In genomic region chr4:20026456-20026855, GRCh38 we compare ENCODE assay signal across 12 cellular contexts.
"Had no signal": no experiment of that assay in that cellular context is flagged by ENCODE, and none has a peak within 500 bp of the region (broad histone marks: within the 10 kb centered on the region; RNA-seq: fewer than 3 reads in every experiment).

No MANE protein-coding gene starts in this region.

- H3K36me3 ChIP-seq: esophagus squamous epithelium had no signal

- H3K4me3 ChIP-seq: esophagus squamous epithelium, hepatocyte, testis had no signal

- H3K9me3 ChIP-seq: esophagus squamous epithelium, testis had no signal

- ATAC-seq: activated T-helper 17 cell treated with anti-CD3 and anti-CD28 coated beads, Interleukin-2, amount 50 U/mL, for 72 hours had no signal

- H3K27me3 Mint-ChIP-seq: activated B cell treated with CpG ODN at 0.5 μM for 24 hours; activated CD4-positive, alpha-beta T cell treated with anti-CD3 and anti-CD28 coated beads, Interleukin-2, amount 10 ng/mL, durations not matched to agents 24 days and 14 days; activated T-helper 17 cell treated with anti-CD3 and anti-CD28 coated beads, Interleukin-2, amount 50 U/mL, for 72 hours; stimulated activated naive CD8-positive, alpha-beta T cell treated with anti-CD3 and anti-CD28 coated beads, Interleukin-15, Interleukin-2, amounts not matched to agents 100 ng/mL and 50 ng/mL, for 24 hours had no signal

- H3K4me3 Mint-ChIP-seq: activated B cell treated with CpG ODN at 0.5 μM for 24 hours; activated CD4-positive, alpha-beta T cell treated with anti-CD3 and anti-CD28 coated beads, Interleukin-2, amount 10 ng/mL, durations not matched to agents 24 days and 14 days; activated naive CD4-positive, alpha-beta T cell treated with anti-CD3 and anti-CD28 coated beads for 36 hours; activated T-helper 17 cell treated with anti-CD3 and anti-CD28 coated beads, Interleukin-2, amount 50 U/mL, for 72 hours; stimulated activated naive CD8-positive, alpha-beta T cell treated with anti-CD3 and anti-CD28 coated beads, Interleukin-15, Interleukin-2, amounts not matched to agents 100 ng/mL and 50 ng/mL, for 24 hours; T-helper 1 cell treated with Interleukin-12 subunit alpha and Interleukin-12 subunit beta and Interleukin-4 antibody, amounts not matched to agents 30 μg/mL and 1 μg/mL, for 36 hours had no signal

- H3K27me3 ChIP-seq: esophagus squamous epithelium, hepatocyte, testis had no signal

- H3K27ac Mint-ChIP-seq: activated B cell treated with CpG ODN at 0.5 μM for 24 hours; activated CD4-positive, alpha-beta T cell treated with anti-CD3 and anti-CD28 coated beads, Interleukin-2, amount 10 ng/mL, durations not matched to agents 24 days and 14 days; activated naive CD4-positive, alpha-beta T cell treated with anti-CD3 and anti-CD28 coated beads for 36 hours; activated T-helper 17 cell treated with anti-CD3 and anti-CD28 coated beads, Interleukin-2, amount 50 U/mL, for 72 hours; stimulated activated naive CD8-positive, alpha-beta T cell treated with anti-CD3 and anti-CD28 coated beads, Interleukin-15, Interleukin-2, amounts not matched to agents 100 ng/mL and 50 ng/mL, for 24 hours; T-helper 1 cell treated with Interleukin-12 subunit alpha and Interleukin-12 subunit beta and Interleukin-4 antibody, amounts not matched to agents 30 μg/mL and 1 μg/mL, for 36 hours had no signal

- H3K4me1 ChIP-seq: esophagus squamous epithelium, testis had no signal

- H3K27ac ChIP-seq: esophagus squamous epithelium, hepatocyte, testis had no signal

- H3K9me3 Mint-ChIP-seq: activated CD4-positive, alpha-beta T cell treated with anti-CD3 and anti-CD28 coated beads, Interleukin-2, amount 10 ng/mL, durations not matched to agents 24 days and 14 days had no signal

- H3K4me1 Mint-ChIP-seq: activated B cell treated with CpG ODN at 0.5 μM for 24 hours; activated CD4-positive, alpha-beta T cell treated with anti-CD3 and anti-CD28 coated beads, Interleukin-2, amount 10 ng/mL, durations not matched to agents 24 days and 14 days; activated T-helper 17 cell treated with anti-CD3 and anti-CD28 coated beads, Interleukin-2, amount 50 U/mL, for 72 hours had no signal

- DNase-seq: activated B cell treated with CpG ODN at 0.5 μM for 24 hours; activated CD4-positive, alpha-beta T cell treated with anti-CD3 and anti-CD28 coated beads, Interleukin-2, amount 10 ng/mL, durations not matched to agents 24 days and 14 days; activated CD8-positive, alpha-beta memory T cell treated with anti-CD3 and anti-CD28 coated beads for 24 hours; activated naive CD4-positive, alpha-beta T cell treated with anti-CD3 and anti-CD28 coated beads for 36 hours; esophagus squamous epithelium; stimulated activated CD4-positive, alpha-beta T cell treated with anti-CD3 and anti-CD28 coated beads, Interleukin-15, amount 100 ng/mL, for 24 hours; stimulated activated CD4-positive, alpha-beta T cell treated with anti-CD3 and anti-CD28 coated beads, Interleukin-4, amount 100 ng/mL, for 24 hours; testis had no signal
